Comparison of ENCODE assay signal across 15 cellular contexts in genomic region chr5:54045077-54045792, GRCh38.
"Had no signal": no experiment of that assay in that cellular context is flagged by ENCODE, and none has a peak within 500 bp of the region (broad histone marks: within the 10 kb centered on the region; RNA-seq: fewer than 3 reads in every experiment).

No MANE protein-coding gene starts in this region.

- H3K36me3 ChIP-seq: ascending aorta, cardiac muscle cell, spleen had no signal

- H3K9me3 ChIP-seq: ascending aorta, spleen had no signal

- H3K4me1 ChIP-seq: ascending aorta, spleen had no signal

- FAIRE-seq: kidney had no signal

- H3K27ac Mint-ChIP-seq: activated CD8-positive, alpha-beta T cell treated with anti-CD3 and anti-CD28 coated beads for 36 hours; activated naive CD8-positive, alpha-beta T cell treated with anti-CD3 and anti-CD28 coated beads, Interleukin-2, amount 50 U/mL, for 24 hours; natural killer cell; stimulated activated naive B cell treated with anti-CD40 and anti-IgM and Interleukin-4, amounts not matched to agents 10 μg/mL and 1 μg/mL and 100 μg/mL, for 72 hours had no signal

- H3K27me3 ChIP-seq: ascending aorta, cardiac muscle cell, spleen had no signal

- H3K9me3 Mint-ChIP-seq: activated CD8-positive, alpha-beta T cell treated with anti-CD3 and anti-CD28 coated beads for 36 hours; activated naive CD8-positive, alpha-beta T cell treated with anti-CD3 and anti-CD28 coated beads, Interleukin-2, amount 50 U/mL, for 24 hours; natural killer cell; stimulated activated naive B cell treated with anti-CD40 and anti-IgM and Interleukin-4, amounts not matched to agents 10 μg/mL and 1 μg/mL and 100 μg/mL, for 72 hours had no signal

- H3K36me3 Mint-ChIP-seq: natural killer cell had no signal

- ATAC-seq: activated CD8-positive, alpha-beta T cell treated with anti-CD3 and anti-CD28 coated beads for 36 hours; activated naive CD8-positive, alpha-beta T cell treated with anti-CD3 and anti-CD28 coated beads, Interleukin-2, amount 50 U/mL, for 24 hours; natural killer cell; sciatic nerve; stimulated activated naive B cell treated with anti-CD40 and anti-IgM and Interleukin-4, amounts not matched to agents 10 μg/mL and 1 μg/mL and 100 μg/mL, for 72 hours had no signal

- H3K4me3 ChIP-seq: ascending aorta, cardiac muscle cell, spleen had no signal

- H3K27me3 Mint-ChIP-seq: activated CD8-positive, alpha-beta T cell treated with anti-CD3 and anti-CD28 coated beads for 36 hours; activated naive CD8-positive, alpha-beta T cell treated with anti-CD3 and anti-CD28 coated beads, Interleukin-2, amount 50 U/mL, for 24 hours; stimulated activated naive B cell treated with anti-CD40 and anti-IgM and Interleukin-4, amounts not matched to agents 10 μg/mL and 1 μg/mL and 100 μg/mL, for 72 hours had no signal

- H3K4me3 Mint-ChIP-seq: activated CD8-positive, alpha-beta T cell treated with anti-CD3 and anti-CD28 coated beads for 36 hours; activated naive CD8-positive, alpha-beta T cell treated with anti-CD3 and anti-CD28 coated beads, Interleukin-2, amount 50 U/mL, for 24 hours; natural killer cell; stimulated activated naive B cell treated with anti-CD40 and anti-IgM and Interleukin-4, amounts not matched to agents 10 μg/mL and 1 μg/mL and 100 μg/mL, for 72 hours had no signal

- DNase-seq: activated CD8-positive, alpha-beta memory T cell treated with anti-CD3 and anti-CD28 coated beads, Interleukin-2, amount 50 U/mL, for 48 hours; activated CD8-positive, alpha-beta T cell treated with anti-CD3 and anti-CD28 coated beads for 36 hours; activated naive CD8-positive, alpha-beta T cell treated with anti-CD3 and anti-CD28 coated beads, Interleukin-2, amount 50 U/mL, for 24 hours; foreskin melanocyte; head of caudate nucleus; kidney; mammary epithelial cell; natural killer cell; spleen; stimulated activated CD4-positive, alpha-beta T cell treated with anti-CD3 and anti-CD28 coated beads, Interleukin-1b, Interleukin-23, amount 100 ng/mL, for 48 hours; stimulated activated naive B cell treated with anti-CD40 and anti-IgM and Interleukin-4, amounts not matched to agents 10 μg/mL and 1 μg/mL and 100 μg/mL, for 72 hours; trophoblast cell had no signal

- H3K27ac ChIP-seq: ascending aorta, cardiac muscle cell, spleen had no signal

- H3K4me1 Mint-ChIP-seq: activated naive CD8-positive, alpha-beta T cell treated with anti-CD3 and anti-CD28 coated beads, Interleukin-2, amount 50 U/mL, for 24 hours; natural killer cell; stimulated activated naive B cell treated with anti-CD40 and anti-IgM and Interleukin-4, amounts not matched to agents 10 μg/mL and 1 μg/mL and 100 μg/mL, for 72 hours had no signal
